1 cellular context compared by ENCODE assay signal in the genomic region with DNA sequence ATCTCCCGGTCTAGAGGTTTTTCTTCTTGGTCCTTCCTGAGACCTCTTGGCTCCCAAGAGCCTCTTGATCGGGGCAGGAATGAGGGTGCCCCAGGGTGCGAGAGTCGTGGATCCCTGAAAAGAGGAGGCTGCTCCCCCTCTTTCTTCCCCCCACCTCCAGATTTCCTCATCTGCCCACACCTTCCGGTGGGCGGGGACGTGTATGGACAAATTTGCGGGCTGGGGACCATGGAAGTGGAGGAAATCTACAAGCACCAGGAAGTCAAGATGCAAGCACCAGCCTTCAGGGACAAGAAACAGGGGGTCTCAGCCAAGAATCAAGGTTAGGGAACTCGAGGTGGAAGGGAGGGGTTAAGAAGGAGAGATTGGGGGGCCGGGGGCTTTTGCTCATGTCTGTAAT.
TF ChIP-seq lines count a peak whose summit lies in the region.

A gene with protein sequence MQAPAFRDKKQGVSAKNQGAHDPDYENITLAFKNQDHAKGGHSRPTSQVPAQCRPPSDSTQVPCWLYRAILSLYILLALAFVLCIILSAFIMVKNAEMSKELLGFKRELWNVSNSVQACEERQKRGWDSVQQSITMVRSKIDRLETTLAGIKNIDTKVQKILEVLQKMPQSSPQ (plus strand): TSS at position 237 of the 400 bp plus-strand sequence. CDS start 31 bp downstream, at position 268.

TF ChIP-seq in HEK293, 187 proteins besides CTCF, POLR2A, EP300 and RAD21 (continued from another document):
- TF ChIP-seq, protein P1, sequence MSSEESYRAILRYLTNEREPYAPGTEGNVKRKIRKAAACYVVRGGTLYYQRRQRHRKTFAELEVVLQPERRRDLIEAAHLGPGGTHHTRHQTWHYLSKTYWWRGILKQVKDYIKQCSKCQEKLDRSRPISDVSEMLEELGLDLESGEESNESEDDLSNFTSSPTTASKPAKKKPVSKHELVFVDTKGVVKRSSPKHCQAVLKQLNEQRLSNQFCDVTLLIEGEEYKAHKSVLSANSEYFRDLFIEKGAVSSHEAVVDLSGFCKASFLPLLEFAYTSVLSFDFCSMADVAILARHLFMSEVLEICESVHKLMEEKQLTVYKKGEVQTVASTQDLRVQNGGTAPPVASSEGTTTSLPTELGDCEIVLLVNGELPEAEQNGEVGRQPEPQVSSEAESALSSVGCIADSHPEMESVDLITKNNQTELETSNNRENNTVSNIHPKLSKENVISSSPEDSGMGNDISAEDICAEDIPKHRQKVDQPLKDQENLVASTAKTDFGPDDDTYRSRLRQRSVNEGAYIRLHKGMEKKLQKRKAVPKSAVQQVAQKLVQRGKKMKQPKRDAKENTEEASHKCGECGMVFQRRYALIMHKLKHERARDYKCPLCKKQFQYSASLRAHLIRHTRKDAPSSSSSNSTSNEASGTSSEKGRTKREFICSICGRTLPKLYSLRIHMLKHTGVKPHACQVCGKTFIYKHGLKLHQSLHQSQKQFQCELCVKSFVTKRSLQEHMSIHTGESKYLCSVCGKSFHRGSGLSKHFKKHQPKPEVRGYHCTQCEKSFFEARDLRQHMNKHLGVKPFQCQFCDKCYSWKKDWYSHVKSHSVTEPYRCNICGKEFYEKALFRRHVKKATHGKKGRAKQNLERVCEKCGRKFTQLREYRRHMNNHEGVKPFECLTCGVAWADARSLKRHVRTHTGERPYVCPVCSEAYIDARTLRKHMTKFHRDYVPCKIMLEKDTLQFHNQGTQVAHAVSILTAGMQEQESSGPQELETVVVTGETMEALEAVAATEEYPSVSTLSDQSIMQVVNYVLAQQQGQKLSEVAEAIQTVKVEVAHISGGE (tag by site-specific recombination; conservative IDR thresholded peaks at IDR 0.05; ENCODE audit: low read depth) = no peak
- TF ChIP-seq MEIS1 (CRISPR knock-in tag; IDR thresholded peaks at IDR 0.05; ENCODE audit: borderline replicate concordance) = no peak
